Comparison of ENCODE assay signal across 16 cellular contexts in genomic region chr6:42088101-42088591, GRCh38. TPM values are rescaled to one million over a fixed set of nuclear protein-coding genes. Genes with fewer than 3 reads are reported as not detected.
DNase-seq lines count a peak whose midpoint lies in the region; ATAC-seq, FAIRE-seq and TF ChIP-seq lines count a peak whose summit lies in the region.
"Had no signal": no experiment of that assay in that cellular context is flagged by ENCODE, and none has a peak within 500 bp of the region (broad histone marks: within the 10 kb centered on the region; RNA-seq: fewer than 3 reads in every experiment).

No MANE protein-coding gene starts in this region.

- TF ChIP-seq EP300 in Ishikawa (IDR thresholded peaks at IDR 0.05; ENCODE audit: borderline replicate concordance) = peak; percentile 84; the same call in 1 of the 2 replicates

- peaks cover 14% of the 10 kb centered on the region for H3K4me1 Mint-ChIP-seq in WTC11
- H3K4me1 Mint-ChIP-seq: T-cell had no signal

- peaks cover 60% of the 10 kb centered on the region for H3K27me3 Mint-ChIP-seq in WTC11 (ENCODE audit: low read depth)
- H3K27me3 Mint-ChIP-seq: T-cell had no signal

- CTCF ChIA-PET in WTC11 (lab: Charles Lee) = interaction anchor here (0.6 to 12.3 kb wide), 5 partner anchors 8 to 1003 kb away, joined by 4 to 127 read pairs (median 6); partner anchors contain the start of genes FRS3 and MRPS10

- H2AFZ ChIP-seq in keratinocyte (ENCODE audit: control insufficient read depth, low read length) = no peak overlapping the region

- H3K4me1 ChIP-seq in keratinocyte (ENCODE audit: control insufficient read depth, extremely low read depth, insufficient read depth, low read length) = peaks cover 13% of the 10 kb centered on the region

- H3K36me3 Mint-ChIP-seq in WTC11 = no peaks in the 10 kb centered on the region

- H3K27me3 ChIP-seq in bronchial epithelial cell (ENCODE audit: control insufficient read depth, insufficient read depth, low read length) = no peaks in the 10 kb centered on the region
- H3K27me3 ChIP-seq in keratinocyte (ENCODE audit: control insufficient read depth, extremely low read depth, insufficient read depth, low read length) = no peaks in the 10 kb centered on the region
- H3K27me3 ChIP-seq: dorsolateral prefrontal cortex had no signal

- H3K4me3 ChIP-seq in bronchial epithelial cell (ENCODE audit: low read depth, low read length) (no peak overlapping the region), keratinocyte (ENCODE audit: control insufficient read depth in 2 of 3, extremely low read depth in 1 of 3, insufficient read depth in 2 of 3, low read depth in 1 of 3, low read length in 3 of 3) (no peak overlapping the region)
- H3K4me3 ChIP-seq: dorsolateral prefrontal cortex had no signal

- FAIRE-seq in bronchial epithelial cell (lab: Jason Lieb, UNC) (peak; percentile 43), keratinocyte (lab: Jason Lieb, UNC) (peak; percentile 78)

- no peak overlapping the region for H3K4me3 Mint-ChIP-seq in WTC11
- H3K4me3 Mint-ChIP-seq: T-cell had no signal

- H3K4me2 ChIP-seq in keratinocyte (ENCODE audit: control insufficient read depth, extremely low read depth, insufficient read depth, low read depth, low read length) = peak overlapping the region; percentile 15

- H3K9me3 ChIP-seq in keratinocyte (ENCODE audit: control insufficient read depth, low read depth, low read length) = no peaks in the 10 kb centered on the region

- no peak; the same call in 1 of the 2 replicates for ATAC-seq in WTC11
- ATAC-seq: T-cell had no signal

- no peaks in the 10 kb centered on the region for H3K79me2 ChIP-seq in keratinocyte (ENCODE audit: control insufficient read depth, insufficient read depth, low read length)

- POLR2A ChIA-PET in WTC11 (lab: Charles Lee) = no interaction called here

- no peak for TF ChIP-seq CTCF in bronchial epithelial cell (IDR thresholded peaks at IDR 0.05; ENCODE audit: insufficient read depth, low read length, severe bottlenecking)
- TF ChIP-seq CTCF in keratinocyte (optimal IDR thresholded peaks at IDR 0.05 in 1 of 3, IDR thresholded peaks at IDR 0.05 in 1 of 3, conservative IDR thresholded peaks at IDR 0.05 in 1 of 3; ENCODE audit: extremely low read depth in 1 of 3, insufficient read depth in 2 of 3, low read length in 3 of 3) = no peak
- TF ChIP-seq CTCF in WTC11 (IDR thresholded peaks at IDR 0.05) = no peak

- no peaks in the 10 kb centered on the region for H4K20me1 ChIP-seq in keratinocyte (ENCODE audit: control insufficient read depth, extremely low read depth, insufficient read depth, low read length)

- TF ChIP-seq RAD21 in Ishikawa (IDR thresholded peaks at IDR 0.05; ENCODE audit: low read depth) = peak; percentile 4; the same call in 1 of the 2 replicates

- peak; percentile 86 for DNase-seq in ACHN
- DNase-seq in bronchial epithelial cell (ENCODE audit: low read depth) = peak; percentile 81
- peak; percentile 82 for DNase-seq in keratinocyte (ENCODE audit: low read depth, low spot score)
- no peak for DNase-seq in SHP77 (lab: John Stamatoyannopoulos, UW)
- DNase-seq in DMS153 treated with DMSO at 0.1 percent for 48 hours (lab: John Stamatoyannopoulos, UW; ENCODE audit: unreplicated experiment) = no peak
- DNase-seq in DMS79 (lab: John Stamatoyannopoulos, UW) = no peak
- DNase-seq in WTC11 (ENCODE audit: low spot score) = no peak
- DNase-seq: activated CD4-positive, alpha-beta T cell treated with anti-CD3 and anti-CD28 coated beads, Interleukin-2, amount 50 U/mL, for 4 hours; activated naive CD4-positive, alpha-beta T cell treated with Interleukin-2 at 50 U/mL for 16 hours; dorsolateral prefrontal cortex; NCI-H1436; NCI-H748 treated with DMSO at 0.1 percent for 48 hours; T-cell had no signal

- no peaks in the 10 kb centered on the region for H3K9me3 Mint-ChIP-seq in WTC11
- H3K9me3 Mint-ChIP-seq: T-cell had no signal

- no peaks in the 10 kb centered on the region for H3K9me1 ChIP-seq in keratinocyte (ENCODE audit: control insufficient read depth, extremely low read depth, insufficient read depth, low read length)

- dilution Hi-C loops in keratinocyte (cut with MboI; ENCODE audit: extremely low pct_ligation_motif_present, low sequenced_read_pairs) = no loop called here

- H3K36me3 ChIP-seq in bronchial epithelial cell (ENCODE audit: control insufficient read depth, insufficient read depth, low read length) (no peaks in the 10 kb centered on the region), keratinocyte (ENCODE audit: control insufficient read depth in 2 of 2, extremely low read depth in 1 of 2, insufficient read depth in 2 of 2, low read length in 2 of 2) (no peaks in the 10 kb centered on the region)

- no peak overlapping the region for H3K9ac ChIP-seq in keratinocyte (ENCODE audit: control insufficient read depth, extremely low read depth, insufficient read depth, low read length)

- H3K27ac ChIP-seq in keratinocyte (ENCODE audit: control insufficient read depth, insufficient read depth, low read length) = no peak overlapping the region
- H3K27ac ChIP-seq: dorsolateral prefrontal cortex, HL-60 had no signal

- in situ Hi-C loops in ACHN (cut with HindIII; ENCODE audit: low pct_ligation_motif_present, low pct_unique_long_range_greater_than_20kb, low sequenced_read_pairs) = no loop called here

- no peak overlapping the region for H3K27ac Mint-ChIP-seq in WTC11
- H3K27ac Mint-ChIP-seq: T-cell had no signal

TF ChIP-seq in Ishikawa, 13 proteins besides CTCF, POLR2A, EP300 and RAD21:
- TF ChIP-seq NFIC (IDR thresholded peaks at IDR 0.05) (peak; percentile 89), CREB1 (IDR thresholded peaks at IDR 0.05; ENCODE audit: low read depth) (no peak), TEAD4 (IDR thresholded peaks at IDR 0.05) (peak; percentile 95), TCF12 (IDR thresholded peaks at IDR 0.05; ENCODE audit: low read depth) (peak; percentile 82)
TF ChIP-seq in Ishikawa: peak in this region for 3.

TF ChIP-seq in WTC11, 78 proteins besides CTCF, POLR2A, EP300 and RAD21:
- TF ChIP-seq ATF1 (CRISPR knock-in tag; IDR thresholded peaks at IDR 0.05) (no peak), RELA (CRISPR knock-in tag; IDR thresholded peaks at IDR 0.05; ENCODE audit: borderline replicate concordance) (no peak), TCF7 (CRISPR knock-in tag; IDR thresholded peaks at IDR 0.05; ENCODE audit: low read depth) (no peak), FOXP1 (CRISPR knock-in tag; IDR thresholded peaks at IDR 0.05; ENCODE audit: borderline replicate concordance) (no peak), CREB1 (CRISPR knock-in tag; IDR thresholded peaks at IDR 0.05) (no peak), EMX1 (CRISPR knock-in tag; IDR thresholded peaks at IDR 0.05) (no peak)

RNA-seq across cellular contexts. Expression of gene TAF8, which starts 37.8 kb away (rescaled TPM):
- total RNA-seq in bronchial epithelial cell = 10.5 and 12.6 TPM in 2 replicates
- 13.2 to 19.8 TPM (median 15.9 TPM) in 3 replicates for polyA plus RNA-seq in keratinocyte
- polyA plus RNA-seq in keratinocyte (2011; ENCODE audit: low read depth) = 2.2 TPM
- polyA plus RNA-seq in keratinocyte (2011; cell fraction: cytosol; rRNA removed) = 12.1 TPM in 2 replicates
- polyA plus RNA-seq in keratinocyte (2011; cell fraction: nucleus; rRNA removed) = 17.3 and 17.6 TPM in 2 replicates
- 7.6 and 10.4 TPM in 2 replicates for polyA plus RNA-seq in keratinocyte (2012; ENCODE audit: low replicate concordance)
- polyA minus RNA-seq in keratinocyte = 24.8 to 35.4 TPM (median 24.9 TPM) in 3 replicates
- 9.4 TPM for polyA minus RNA-seq in keratinocyte (2011; cell fraction: cytosol; rRNA and poly(A)+ RNA removed)
- polyA minus RNA-seq in keratinocyte (2011; cell fraction: nucleus; rRNA and poly(A)+ RNA removed) = 9.6 and 17.1 TPM in 2 replicates
- total RNA-seq in WTC11 (2021) = 29.6 to 33.6 TPM (median 31.0 TPM) in 3 replicates

RNA-seq across cellular contexts. Expression of gene C6orf132, which starts 54.3 kb away (rescaled TPM):
- 11.3 and 46.1 TPM in 2 replicates for total RNA-seq in bronchial epithelial cell
- 8.1 to 15.3 TPM (median 11.8 TPM) in 3 replicates for polyA plus RNA-seq in keratinocyte
- polyA plus RNA-seq in keratinocyte (2011; ENCODE audit: low read depth) = 12.2 TPM
- polyA plus RNA-seq in keratinocyte (2011; cell fraction: cytosol; rRNA removed) = 13.0 and 15.4 TPM in 2 replicates
- 10.5 and 13.5 TPM in 2 replicates for polyA plus RNA-seq in keratinocyte (2011; cell fraction: nucleus; rRNA removed)
- 26.2 and 34.7 TPM in 2 replicates for polyA plus RNA-seq in keratinocyte (2012; ENCODE audit: low replicate concordance)
- 6.5 to 23.7 TPM (median 8.9 TPM) in 3 replicates for polyA minus RNA-seq in keratinocyte
- polyA minus RNA-seq in keratinocyte (2011; cell fraction: cytosol; rRNA and poly(A)+ RNA removed) = 18.4 TPM
- 11.6 and 14.6 TPM in 2 replicates for polyA minus RNA-seq in keratinocyte (2011; cell fraction: nucleus; rRNA and poly(A)+ RNA removed)
- total RNA-seq in WTC11 (2021) = 38.1 to 52.6 TPM (median 38.2 TPM) in 3 replicates
- total RNA-seq: mononuclear cell had no signal

Comparison
In these comparisons a context has a peak if more than half of its experiments do, and no peak if none do; other contexts are left out.
1. DNase-seq: peak in ACHN (single experiment), bronchial epithelial cell (single experiment) and keratinocyte (single experiment); none in SHP77 (0 of 2), DMS153 treated with DMSO at 0.1 percent for 48 hours (single experiment), DMS79 (single experiment) and WTC11 (single experiment).